ENCODE assay signal across 20 cellular contexts in the genomic region with DNA sequence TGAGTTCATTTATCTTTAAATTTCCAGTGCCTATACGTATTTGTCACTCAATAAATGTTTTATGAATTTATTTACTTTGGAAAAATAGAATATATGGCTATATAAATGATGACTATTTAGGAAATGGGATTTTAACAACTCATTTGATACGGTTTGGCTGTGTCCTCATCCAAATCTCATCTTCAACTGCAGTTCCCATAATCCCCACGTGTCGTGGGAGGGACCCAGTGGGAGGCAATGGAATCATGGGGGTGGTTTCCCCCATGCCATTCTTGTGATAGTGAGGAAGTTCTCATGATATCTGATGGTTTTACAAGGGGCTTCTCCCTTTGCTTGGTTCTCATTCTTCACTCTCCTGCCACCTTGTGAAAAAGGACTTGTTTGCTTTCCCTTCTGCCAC.
DNase-seq lines count a peak whose midpoint lies in the region; ATAC-seq, FAIRE-seq and TF ChIP-seq lines count a peak whose summit lies in the region.
"Had no signal": no experiment of that assay in that cellular context is flagged by ENCODE, and none has a peak within 500 bp of the region (broad histone marks: within the 10 kb centered on the region; RNA-seq: fewer than 3 reads in every experiment).

No MANE protein-coding gene starts in this region.

- no peak for ATAC-seq in GM21528 (IDR thresholded peaks at IDR 0.05; ENCODE audit: low FRiP score, unreplicated experiment)
- no peak for ATAC-seq in GM18519 (IDR thresholded peaks at IDR 0.05; ENCODE audit: low FRiP score, unreplicated experiment)
- ATAC-seq: GM23338 had no signal

- no peak for TF ChIP-seq POLR2A in esophagus muscularis mucosa (IDR thresholded peaks at IDR 0.05; ENCODE audit: low read depth)

- intact Hi-C loops in esophagus muscularis mucosa (cut with DNase I) = no loop called here

- H3K4me1 ChIP-seq in HEK293 (ENCODE audit: control insufficient read depth, insufficient read depth, low read length) (no peaks in the 10 kb centered on the region), esophagus muscularis mucosa (no peaks in the 10 kb centered on the region)
- H3K4me1 ChIP-seq: Caco-2 had no signal

- TF ChIP-seq CTCF in HEK293 (tag by site-specific recombination; IDR thresholded peaks at IDR 0.05) = no peak; the same call in 1 of the 2 replicates
- TF ChIP-seq CTCF in esophagus muscularis mucosa (IDR thresholded peaks at IDR 0.05) = no peak

- H3K27ac ChIP-seq in HEK293 (ENCODE audit: extremely low read depth, low read depth, low read length) = no peak overlapping the region
- H3K27ac ChIP-seq in esophagus muscularis mucosa (replicated peaks in 1 of 4) = no peak overlapping the region
- H3K27ac ChIP-seq: C4-2B had no signal

- H3K9me3 ChIP-seq in HEK293 (ENCODE audit: control insufficient read depth, insufficient read depth, low read depth, low read length) = no peaks in the 10 kb centered on the region
- no peaks in the 10 kb centered on the region for H3K9me3 ChIP-seq in esophagus muscularis mucosa
- H3K9me3 ChIP-seq: Caco-2 had no signal

- H3K4me3 ChIP-seq in HEK293 (ENCODE audit: low read depth, low read length) (no peak overlapping the region), esophagus muscularis mucosa (no peak overlapping the region)
- H3K4me3 ChIP-seq: GM23338 had no signal

- CTCF ChIA-PET in HEK293 (lab: Yijun Ruan, JAX) = no interaction called here

- WGBS in esophagus muscularis mucosa = 78% methylated on average over 4 of the region's 4 CpGs

- H3K36me3 ChIP-seq in HEK293 (ENCODE audit: control insufficient read depth in 2 of 2, insufficient read depth in 1 of 2, low read length in 2 of 2) (no peaks in the 10 kb centered on the region), esophagus muscularis mucosa (peaks cover 0 to 12% (median 7%) of the 10 kb centered on the region in 4 donors)

- POLR2A ChIA-PET in HEK293 (lab: Yijun Ruan, JAX) = no interaction called here

- DNase-seq in OCI-M1 (lab: John Stamatoyannopoulos, UW) (peak; percentile 45), esophagus muscularis mucosa (ENCODE audit: extremely low spot score) (peak; percentile 53), urothelium cell line (ENCODE audit: low spot score) (no peak), GOT3 (lab: John Stamatoyannopoulos, UW) (no peak)
- DNase-seq: AML-193; Caco-2; CD4-positive, alpha-beta T cell; DMS153; DMS79; GDM1; H9; KG1 had no signal

- peak; percentile 72 for FAIRE-seq in urothelium cell line (lab: Jason Lieb, UNC)
- FAIRE-seq: A204.1, GM12892, GM18507 had no signal

- no peak for TF ChIP-seq EP300 in esophagus muscularis mucosa (IDR thresholded peaks at IDR 0.05)

- H3K27me3 ChIP-seq in esophagus muscularis mucosa = no peaks in the 10 kb centered on the region

TF ChIP-seq in HEK293, 187 proteins besides CTCF, POLR2A, EP300 and RAD21:
- TF ChIP-seq, protein P1, sequence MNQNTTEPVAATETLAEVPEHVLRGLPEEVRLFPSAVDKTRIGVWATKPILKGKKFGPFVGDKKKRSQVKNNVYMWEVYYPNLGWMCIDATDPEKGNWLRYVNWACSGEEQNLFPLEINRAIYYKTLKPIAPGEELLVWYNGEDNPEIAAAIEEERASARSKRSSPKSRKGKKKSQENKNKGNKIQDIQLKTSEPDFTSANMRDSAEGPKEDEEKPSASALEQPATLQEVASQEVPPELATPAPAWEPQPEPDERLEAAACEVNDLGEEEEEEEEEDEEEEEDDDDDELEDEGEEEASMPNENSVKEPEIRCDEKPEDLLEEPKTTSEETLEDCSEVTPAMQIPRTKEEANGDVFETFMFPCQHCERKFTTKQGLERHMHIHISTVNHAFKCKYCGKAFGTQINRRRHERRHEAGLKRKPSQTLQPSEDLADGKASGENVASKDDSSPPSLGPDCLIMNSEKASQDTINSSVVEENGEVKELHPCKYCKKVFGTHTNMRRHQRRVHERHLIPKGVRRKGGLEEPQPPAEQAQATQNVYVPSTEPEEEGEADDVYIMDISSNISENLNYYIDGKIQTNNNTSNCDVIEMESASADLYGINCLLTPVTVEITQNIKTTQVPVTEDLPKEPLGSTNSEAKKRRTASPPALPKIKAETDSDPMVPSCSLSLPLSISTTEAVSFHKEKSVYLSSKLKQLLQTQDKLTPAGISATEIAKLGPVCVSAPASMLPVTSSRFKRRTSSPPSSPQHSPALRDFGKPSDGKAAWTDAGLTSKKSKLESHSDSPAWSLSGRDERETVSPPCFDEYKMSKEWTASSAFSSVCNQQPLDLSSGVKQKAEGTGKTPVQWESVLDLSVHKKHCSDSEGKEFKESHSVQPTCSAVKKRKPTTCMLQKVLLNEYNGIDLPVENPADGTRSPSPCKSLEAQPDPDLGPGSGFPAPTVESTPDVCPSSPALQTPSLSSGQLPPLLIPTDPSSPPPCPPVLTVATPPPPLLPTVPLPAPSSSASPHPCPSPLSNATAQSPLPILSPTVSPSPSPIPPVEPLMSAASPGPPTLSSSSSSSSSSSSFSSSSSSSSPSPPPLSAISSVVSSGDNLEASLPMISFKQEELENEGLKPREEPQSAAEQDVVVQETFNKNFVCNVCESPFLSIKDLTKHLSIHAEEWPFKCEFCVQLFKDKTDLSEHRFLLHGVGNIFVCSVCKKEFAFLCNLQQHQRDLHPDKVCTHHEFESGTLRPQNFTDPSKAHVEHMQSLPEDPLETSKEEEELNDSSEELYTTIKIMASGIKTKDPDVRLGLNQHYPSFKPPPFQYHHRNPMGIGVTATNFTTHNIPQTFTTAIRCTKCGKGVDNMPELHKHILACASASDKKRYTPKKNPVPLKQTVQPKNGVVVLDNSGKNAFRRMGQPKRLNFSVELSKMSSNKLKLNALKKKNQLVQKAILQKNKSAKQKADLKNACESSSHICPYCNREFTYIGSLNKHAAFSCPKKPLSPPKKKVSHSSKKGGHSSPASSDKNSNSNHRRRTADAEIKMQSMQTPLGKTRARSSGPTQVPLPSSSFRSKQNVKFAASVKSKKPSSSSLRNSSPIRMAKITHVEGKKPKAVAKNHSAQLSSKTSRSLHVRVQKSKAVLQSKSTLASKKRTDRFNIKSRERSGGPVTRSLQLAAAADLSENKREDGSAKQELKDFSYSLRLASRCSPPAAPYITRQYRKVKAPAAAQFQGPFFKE (tag by site-specific recombination; IDR thresholded peaks at IDR 0.05; ENCODE audit: borderline replicate concordance) = no peak
- TF ChIP-seq, protein P2, sequence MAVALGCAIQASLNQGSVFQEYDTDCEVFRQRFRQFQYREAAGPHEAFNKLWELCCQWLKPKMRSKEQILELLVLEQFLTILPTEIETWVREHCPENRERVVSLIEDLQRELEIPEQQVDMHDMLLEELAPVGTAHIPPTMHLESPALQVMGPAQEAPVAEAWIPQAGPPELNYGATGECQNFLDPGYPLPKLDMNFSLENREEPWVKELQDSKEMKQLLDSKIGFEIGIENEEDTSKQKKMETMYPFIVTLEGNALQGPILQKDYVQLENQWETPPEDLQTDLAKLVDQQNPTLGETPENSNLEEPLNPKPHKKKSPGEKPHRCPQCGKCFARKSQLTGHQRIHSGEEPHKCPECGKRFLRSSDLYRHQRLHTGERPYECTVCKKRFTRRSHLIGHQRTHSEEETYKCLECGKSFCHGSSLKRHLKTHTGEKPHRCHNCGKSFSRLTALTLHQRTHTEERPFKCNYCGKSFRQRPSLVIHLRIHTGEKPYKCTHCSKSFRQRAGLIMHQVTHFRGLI (tag by site-specific recombination; IDR thresholded peaks at IDR 0.05) = no peak
- TF ChIP-seq MZF1 (tag by site-specific recombination; IDR thresholded peaks at IDR 0.05; ENCODE audit: borderline replicate concordance) (peak; percentile 40; the same call in 1 of the 2 replicates), ZNF335 (tag by site-specific recombination; conservative IDR thresholded peaks at IDR 0.05) (no peak), EGR2 (tag by site-specific recombination; IDR thresholded peaks at IDR 0.05; ENCODE audit: low read depth) (peak; percentile 66), OSR2 (tag by site-specific recombination; IDR thresholded peaks at IDR 0.05) (no peak), ZFHX2 (tag by site-specific recombination; conservative IDR thresholded peaks at IDR 0.05) (peak; percentile 81)

Comparison
In these comparisons a context has a peak if more than half of its experiments do, and no peak if none do; other contexts are left out.
1. DNase-seq: peak in OCI-M1 (single experiment) and esophagus muscularis mucosa (single experiment); none in urothelium cell line (single experiment) and GOT3 (single experiment).